1 cellular context compared by ENCODE assay signal in genomic region chr1:207084701-207085180, GRCh38.
A peak's percentile ranks its signal among the peaks of the same experiment; 100 is the strongest.
TF ChIP-seq lines count a peak whose summit lies in the region.

No MANE protein-coding gene starts in this region.

TF ChIP-seq in HepG2, 621 proteins besides CTCF, POLR2A, EP300 and RAD21 (continued from another document and continues in another):
- TF ChIP-seq GPBP1L1 (CRISPR knock-in tag; IDR thresholded peaks at IDR 0.05): no peak
- TF ChIP-seq CHD2 (IDR thresholded peaks at IDR 0.05; ENCODE audit: low read depth, low read length): no peak
- TF ChIP-seq SOX5 (CRISPR knock-in tag; IDR thresholded peaks at IDR 0.05; ENCODE audit: borderline replicate concordance): 0 out of 2 replicates have a peak, but pooled peaks have one; percentile 15
- TF ChIP-seq ZNF761 (CRISPR knock-in tag; conservative IDR thresholded peaks at IDR 0.05): no peak
- TF ChIP-seq NBN (conservative IDR thresholded peaks at IDR 0.05): no peak
- TF ChIP-seq MLX (CRISPR knock-in tag; IDR thresholded peaks at IDR 0.05): no peak
- 0 out of 2 replicates have a peak, but pooled peaks have one; percentile 14 for TF ChIP-seq TARDBP (CRISPR knock-in tag; IDR thresholded peaks at IDR 0.05)
- no peak for TF ChIP-seq CSRNP2 (CRISPR knock-in tag; conservative IDR thresholded peaks at IDR 0.05; ENCODE audit: low read depth)
- no peak for TF ChIP-seq IKZF5 (CRISPR knock-in tag; IDR thresholded peaks at IDR 0.05)
- no peak for TF ChIP-seq DDIT3 (CRISPR knock-in tag; IDR thresholded peaks at IDR 0.05)
- no peak for TF ChIP-seq HDAC1 (CRISPR knock-in tag; IDR thresholded peaks at IDR 0.05)
- TF ChIP-seq HNF4G (IDR thresholded peaks at IDR 0.05; ENCODE audit: borderline replicate concordance, low read depth, low read length): no peak
- no peak for TF ChIP-seq HNF4G (CRISPR knock-in tag; IDR thresholded peaks at IDR 0.05; ENCODE audit: borderline replicate concordance, low read depth)
- TF ChIP-seq FOXA3 (CRISPR knock-in tag; IDR thresholded peaks at IDR 0.05): peak; percentile 43; the same call in 1 of the 2 replicates
- TF ChIP-seq GMEB2 (CRISPR knock-in tag; IDR thresholded peaks at IDR 0.05; ENCODE audit: low read depth): no peak
- no peak for TF ChIP-seq ZBTB2 (CRISPR knock-in tag; IDR thresholded peaks at IDR 0.05; ENCODE audit: low read depth)
- no peak for TF ChIP-seq NFKB2 (CRISPR knock-in tag; IDR thresholded peaks at IDR 0.05; ENCODE audit: borderline replicate concordance)
- TF ChIP-seq ZNF644 (CRISPR knock-in tag; IDR thresholded peaks at IDR 0.05; ENCODE audit: low read depth): 0 out of 2 replicates have a peak, but pooled peaks have one; percentile 26
- TF ChIP-seq MTF2 (CRISPR knock-in tag; IDR thresholded peaks at IDR 0.05; ENCODE audit: borderline replicate concordance): no peak
- no peak for TF ChIP-seq ZBTB7A (CRISPR knock-in tag; IDR thresholded peaks at IDR 0.05)
- TF ChIP-seq KDM2A (CRISPR knock-in tag; IDR thresholded peaks at IDR 0.05; ENCODE audit: borderline replicate concordance, low read depth): no peak
- no peak for TF ChIP-seq RFX3 (CRISPR knock-in tag; IDR thresholded peaks at IDR 0.05)
- TF ChIP-seq REXO4 (CRISPR knock-in tag; IDR thresholded peaks at IDR 0.05; ENCODE audit: borderline replicate concordance): no peak
- TF ChIP-seq ZNF430 (CRISPR knock-in tag; IDR thresholded peaks at IDR 0.05): no peak
- TF ChIP-seq GMEB1 (CRISPR knock-in tag; IDR thresholded peaks at IDR 0.05; ENCODE audit: borderline replicate concordance): no peak
- no peak for TF ChIP-seq JDP2 (CRISPR knock-in tag; IDR thresholded peaks at IDR 0.05; ENCODE audit: borderline replicate concordance)
- no peak for TF ChIP-seq ZNF232 (CRISPR knock-in tag; IDR thresholded peaks at IDR 0.05; ENCODE audit: borderline replicate concordance)
- no peak for TF ChIP-seq CHD4 (IDR thresholded peaks at IDR 0.05; ENCODE audit: borderline replicate concordance, low read length)
- no peak for TF ChIP-seq MXD3 (CRISPR knock-in tag; IDR thresholded peaks at IDR 0.05)
- no peak for TF ChIP-seq NFE2 (CRISPR knock-in tag; IDR thresholded peaks at IDR 0.05)
- no peak for TF ChIP-seq RBAK (CRISPR knock-in tag; IDR thresholded peaks at IDR 0.05)
- no peak for TF ChIP-seq NAIF1 (CRISPR knock-in tag; IDR thresholded peaks at IDR 0.05; ENCODE audit: borderline replicate concordance)
- no peak for TF ChIP-seq ZNF180 (CRISPR knock-in tag; IDR thresholded peaks at IDR 0.05; ENCODE audit: borderline replicate concordance, low read depth)
- no peak for TF ChIP-seq ZSCAN20 (CRISPR knock-in tag; IDR thresholded peaks at IDR 0.05; ENCODE audit: borderline replicate concordance)
- TF ChIP-seq REPIN1 (CRISPR knock-in tag; IDR thresholded peaks at IDR 0.05; ENCODE audit: borderline replicate concordance, low read depth): 0 out of 2 replicates have a peak, but pooled peaks have one; percentile 32
- TF ChIP-seq SMC3 (IDR thresholded peaks at IDR 0.05; ENCODE audit: low read length): peak; percentile 93
- TF ChIP-seq CEBPG (CRISPR knock-in tag; IDR thresholded peaks at IDR 0.05): no peak
- TF ChIP-seq NCOR1 (IDR thresholded peaks at IDR 0.05; ENCODE audit: borderline replicate concordance, low read length): no peak
- 0 out of 2 replicates have a peak, but pooled peaks have one; percentile 33 for TF ChIP-seq THRA (CRISPR knock-in tag; IDR thresholded peaks at IDR 0.05; ENCODE audit: borderline replicate concordance)
- no peak for TF ChIP-seq ELF4 (CRISPR knock-in tag; IDR thresholded peaks at IDR 0.05; ENCODE audit: borderline replicate concordance)
- no peak for TF ChIP-seq ZSCAN29 (CRISPR knock-in tag; conservative IDR thresholded peaks at IDR 0.05)
- TF ChIP-seq IRF9 (CRISPR knock-in tag; IDR thresholded peaks at IDR 0.05; ENCODE audit: borderline replicate concordance): no peak
- TF ChIP-seq ZNF24 (IDR thresholded peaks at IDR 0.05): no peak
- no peak for TF ChIP-seq SALL2 (CRISPR knock-in tag; IDR thresholded peaks at IDR 0.05)
- no peak for TF ChIP-seq AKNA (CRISPR knock-in tag; IDR thresholded peaks at IDR 0.05; ENCODE audit: borderline replicate concordance)
